In the genomic region with DNA sequence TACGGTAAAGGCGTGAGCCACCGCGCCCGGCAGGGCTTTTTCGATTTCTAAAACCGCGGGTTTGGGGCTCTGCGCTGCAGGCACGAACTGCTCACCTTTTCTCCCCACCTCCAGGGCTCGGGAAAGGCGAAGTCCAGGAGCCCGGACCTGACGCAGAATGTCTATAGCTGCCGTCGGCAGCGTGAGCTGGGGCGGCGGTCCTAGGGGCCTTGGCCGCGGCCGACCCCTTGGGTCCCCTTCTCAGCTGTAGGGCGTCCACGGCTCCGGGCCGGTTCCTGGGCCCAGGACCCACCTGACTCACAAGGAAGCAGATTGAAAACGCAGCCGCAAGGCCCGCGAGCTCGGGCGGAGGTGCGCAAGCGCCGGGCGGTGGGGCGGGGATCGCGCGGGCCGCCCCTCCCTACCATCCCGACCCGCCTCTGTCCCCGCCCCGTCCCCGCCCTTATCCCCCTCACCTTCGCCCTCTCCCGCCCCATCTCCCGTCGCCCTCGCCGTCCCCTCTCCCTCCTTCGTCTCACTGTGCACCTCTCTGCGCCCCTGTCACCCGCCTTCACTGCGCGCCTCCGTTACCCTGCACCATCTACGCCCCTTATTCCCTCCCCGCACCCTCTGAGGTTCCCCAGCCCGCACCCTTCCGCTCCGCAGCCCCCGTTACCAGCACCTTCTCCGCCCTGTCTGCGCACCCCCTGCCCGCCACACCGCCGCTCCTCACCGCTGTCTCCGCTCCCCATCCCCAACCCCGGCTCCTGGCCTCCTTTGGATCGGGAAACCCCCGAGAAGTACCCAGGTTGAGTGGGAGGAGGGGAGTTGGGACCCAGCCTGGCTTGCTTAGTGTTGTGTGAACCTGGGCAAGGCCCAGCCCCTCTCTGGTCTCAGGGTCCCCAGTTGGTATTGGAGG, we compare ENCODE assay signal across 1 cellular context.
A peak's percentile ranks its signal among the peaks of the same experiment; 100 is the strongest.
TF ChIP-seq lines count a peak whose summit lies in the region.

Gene HDHD3 (minus strand): TSS at position 353 of the 898 bp plus-strand sequence. CDS start 2,632 bp downstream, outside the sequence.

TF ChIP-seq in HepG2, 621 proteins besides CTCF, POLR2A, EP300 and RAD21 (continued from another document and continues in another):
- TF ChIP-seq TBX2 (CRISPR knock-in tag; IDR thresholded peaks at IDR 0.05; ENCODE audit: borderline replicate concordance) (peak; percentile 47), ZBTB25 (CRISPR knock-in tag; IDR thresholded peaks at IDR 0.05) (peak; percentile 43; the same call in 1 of the 2 replicates), ZNF34 (CRISPR knock-in tag; IDR thresholded peaks at IDR 0.05; ENCODE audit: borderline replicate concordance) (no peak), JUN (CRISPR knock-in tag; IDR thresholded peaks at IDR 0.05) (0 out of 2 replicates have a peak, but pooled peaks have one; percentile 32), SIN3A (IDR thresholded peaks at IDR 0.05; ENCODE audit: borderline replicate concordance, low read depth, low read length) (peak; percentile 64; the same call in 1 of the 2 replicates), ZNF24 (IDR thresholded peaks at IDR 0.05) (no peak), MAF1 (CRISPR knock-in tag; IDR thresholded peaks at IDR 0.05; ENCODE audit: borderline replicate concordance) (peak; percentile 57; the same call in 1 of the 2 replicates), ZNF160 (CRISPR knock-in tag; IDR thresholded peaks at IDR 0.05) (0 out of 2 replicates have a peak, but pooled peaks have one; percentile 26), TSC22D2 (CRISPR knock-in tag; IDR thresholded peaks at IDR 0.05; ENCODE audit: borderline replicate concordance) (peak; percentile 83; the same call in 1 of the 2 replicates), DMAP1 (CRISPR knock-in tag; IDR thresholded peaks at IDR 0.05) (peak; percentile 36; the same call in 1 of the 2 replicates), HIVEP1 (CRISPR knock-in tag; IDR thresholded peaks at IDR 0.05) (peak; percentile 47; the same call in 1 of the 2 replicates), STAG1 (CRISPR knock-in tag; IDR thresholded peaks at IDR 0.05) (0 out of 2 replicates have a peak, but pooled peaks have one; percentile 7), REXO4 (CRISPR knock-in tag; IDR thresholded peaks at IDR 0.05; ENCODE audit: borderline replicate concordance) (no peak), ZFP36 (IDR thresholded peaks at IDR 0.05; ENCODE audit: borderline replicate concordance, low read depth, low read length, partially characterized antibody) (no peak), TFAP4 (IDR thresholded peaks at IDR 0.05; ENCODE audit: borderline replicate concordance, low read depth) (peak; percentile 66; the same call in 1 of the 2 replicates), KLF13 (CRISPR knock-in tag; IDR thresholded peaks at IDR 0.05) (0 out of 2 replicates have a peak, but pooled peaks have one; percentile 50), GFI1 (CRISPR knock-in tag; IDR thresholded peaks at IDR 0.05; ENCODE audit: borderline replicate concordance) (peak; percentile 4; the same call in 1 of the 2 replicates), RFX3 (CRISPR knock-in tag; IDR thresholded peaks at IDR 0.05) (no peak), ZBTB44 (CRISPR knock-in tag; IDR thresholded peaks at IDR 0.05) (peak; percentile 24; the same call in 1 of the 2 replicates), ZFY (CRISPR knock-in tag; IDR thresholded peaks at IDR 0.05) (peak; percentile 88), ZNF75D (CRISPR knock-in tag; IDR thresholded peaks at IDR 0.05; ENCODE audit: borderline replicate concordance) (no peak), ZNF687 (CRISPR knock-in tag; IDR thresholded peaks at IDR 0.05) (peak; percentile 83), MXI1 (IDR thresholded peaks at IDR 0.05; ENCODE audit: borderline replicate concordance, low read depth, low read length) (no peak; the same call in 2 of the 3 replicates), SKI (IDR thresholded peaks at IDR 0.05; ENCODE audit: partially characterized antibody) (no peak), ZNF891 (CRISPR knock-in tag; IDR thresholded peaks at IDR 0.05) (peak; percentile 60; the same call in 1 of the 2 replicates), HMGA1 (CRISPR knock-in tag; conservative IDR thresholded peaks at IDR 0.05) (no peak), ZNF614 (CRISPR knock-in tag; IDR thresholded peaks at IDR 0.05; ENCODE audit: borderline replicate concordance) (0 out of 2 replicates have a peak, but pooled peaks have one; percentile 20), ZFP82 (CRISPR knock-in tag; IDR thresholded peaks at IDR 0.05; ENCODE audit: borderline replicate concordance) (0 out of 2 replicates have a peak, but pooled peaks have one; percentile 26)
- TF ChIP-seq, protein P1, sequence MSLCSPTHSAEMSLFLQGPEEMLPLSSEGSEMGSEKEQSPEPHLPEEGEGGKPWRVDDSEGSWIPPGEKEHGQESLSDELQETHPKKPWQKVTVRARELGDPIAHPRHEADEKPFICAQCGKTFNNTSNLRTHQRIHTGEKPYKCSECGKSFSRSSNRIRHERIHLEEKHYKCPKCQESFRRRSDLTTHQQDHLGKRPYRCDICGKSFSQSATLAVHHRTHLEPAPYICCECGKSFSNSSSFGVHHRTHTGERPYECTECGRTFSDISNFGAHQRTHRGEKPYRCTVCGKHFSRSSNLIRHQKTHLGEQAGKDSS (CRISPR knock-in tag; IDR thresholded peaks at IDR 0.05; ENCODE audit: borderline replicate concordance, low read depth) = peak; percentile 69; the same call in 1 of the 2 replicates
- TF ChIP-seq, protein P2, sequence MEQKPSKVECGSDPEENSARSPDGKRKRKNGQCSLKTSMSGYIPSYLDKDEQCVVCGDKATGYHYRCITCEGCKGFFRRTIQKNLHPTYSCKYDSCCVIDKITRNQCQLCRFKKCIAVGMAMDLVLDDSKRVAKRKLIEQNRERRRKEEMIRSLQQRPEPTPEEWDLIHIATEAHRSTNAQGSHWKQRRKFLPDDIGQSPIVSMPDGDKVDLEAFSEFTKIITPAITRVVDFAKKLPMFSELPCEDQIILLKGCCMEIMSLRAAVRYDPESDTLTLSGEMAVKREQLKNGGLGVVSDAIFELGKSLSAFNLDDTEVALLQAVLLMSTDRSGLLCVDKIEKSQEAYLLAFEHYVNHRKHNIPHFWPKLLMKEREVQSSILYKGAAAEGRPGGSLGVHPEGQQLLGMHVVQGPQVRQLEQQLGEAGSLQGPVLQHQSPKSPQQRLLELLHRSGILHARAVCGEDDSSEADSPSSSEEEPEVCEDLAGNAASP (CRISPR knock-in tag; IDR thresholded peaks at IDR 0.05; ENCODE audit: borderline replicate concordance) = peak; percentile 42; the same call in 1 of the 2 replicates
- TF ChIP-seq, protein P3, sequence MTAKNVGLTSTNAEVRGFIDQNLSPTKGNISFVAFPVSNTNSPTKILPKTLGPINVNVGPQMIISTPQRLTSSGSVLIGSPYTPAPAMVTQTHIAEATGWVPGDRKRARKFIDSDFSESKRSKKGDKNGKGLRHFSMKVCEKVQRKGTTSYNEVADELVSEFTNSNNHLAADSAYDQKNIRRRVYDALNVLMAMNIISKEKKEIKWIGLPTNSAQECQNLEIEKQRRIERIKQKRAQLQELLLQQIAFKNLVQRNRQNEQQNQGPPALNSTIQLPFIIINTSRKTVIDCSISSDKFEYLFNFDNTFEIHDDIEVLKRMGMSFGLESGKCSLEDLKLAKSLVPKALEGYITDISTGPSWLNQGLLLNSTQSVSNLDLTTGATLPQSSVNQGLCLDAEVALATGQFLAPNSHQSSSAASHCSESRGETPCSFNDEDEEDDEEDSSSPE (CRISPR knock-in tag; IDR thresholded peaks at IDR 0.05) = peak; percentile 28; the same call in 1 of the 2 replicates
- TF ChIP-seq, protein P4, sequence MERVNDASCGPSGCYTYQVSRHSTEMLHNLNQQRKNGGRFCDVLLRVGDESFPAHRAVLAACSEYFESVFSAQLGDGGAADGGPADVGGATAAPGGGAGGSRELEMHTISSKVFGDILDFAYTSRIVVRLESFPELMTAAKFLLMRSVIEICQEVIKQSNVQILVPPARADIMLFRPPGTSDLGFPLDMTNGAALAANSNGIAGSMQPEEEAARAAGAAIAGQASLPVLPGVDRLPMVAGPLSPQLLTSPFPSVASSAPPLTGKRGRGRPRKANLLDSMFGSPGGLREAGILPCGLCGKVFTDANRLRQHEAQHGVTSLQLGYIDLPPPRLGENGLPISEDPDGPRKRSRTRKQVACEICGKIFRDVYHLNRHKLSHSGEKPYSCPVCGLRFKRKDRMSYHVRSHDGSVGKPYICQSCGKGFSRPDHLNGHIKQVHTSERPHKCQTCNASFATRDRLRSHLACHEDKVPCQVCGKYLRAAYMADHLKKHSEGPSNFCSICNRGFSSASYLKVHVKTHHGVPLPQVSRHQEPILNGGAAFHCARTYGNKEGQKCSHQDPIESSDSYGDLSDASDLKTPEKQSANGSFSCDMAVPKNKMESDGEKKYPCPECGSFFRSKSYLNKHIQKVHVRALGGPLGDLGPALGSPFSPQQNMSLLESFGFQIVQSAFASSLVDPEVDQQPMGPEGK (CRISPR knock-in tag; IDR thresholded peaks at IDR 0.05) = peak; percentile 64; the same call in 1 of the 2 replicates
- TF ChIP-seq, protein P5, sequence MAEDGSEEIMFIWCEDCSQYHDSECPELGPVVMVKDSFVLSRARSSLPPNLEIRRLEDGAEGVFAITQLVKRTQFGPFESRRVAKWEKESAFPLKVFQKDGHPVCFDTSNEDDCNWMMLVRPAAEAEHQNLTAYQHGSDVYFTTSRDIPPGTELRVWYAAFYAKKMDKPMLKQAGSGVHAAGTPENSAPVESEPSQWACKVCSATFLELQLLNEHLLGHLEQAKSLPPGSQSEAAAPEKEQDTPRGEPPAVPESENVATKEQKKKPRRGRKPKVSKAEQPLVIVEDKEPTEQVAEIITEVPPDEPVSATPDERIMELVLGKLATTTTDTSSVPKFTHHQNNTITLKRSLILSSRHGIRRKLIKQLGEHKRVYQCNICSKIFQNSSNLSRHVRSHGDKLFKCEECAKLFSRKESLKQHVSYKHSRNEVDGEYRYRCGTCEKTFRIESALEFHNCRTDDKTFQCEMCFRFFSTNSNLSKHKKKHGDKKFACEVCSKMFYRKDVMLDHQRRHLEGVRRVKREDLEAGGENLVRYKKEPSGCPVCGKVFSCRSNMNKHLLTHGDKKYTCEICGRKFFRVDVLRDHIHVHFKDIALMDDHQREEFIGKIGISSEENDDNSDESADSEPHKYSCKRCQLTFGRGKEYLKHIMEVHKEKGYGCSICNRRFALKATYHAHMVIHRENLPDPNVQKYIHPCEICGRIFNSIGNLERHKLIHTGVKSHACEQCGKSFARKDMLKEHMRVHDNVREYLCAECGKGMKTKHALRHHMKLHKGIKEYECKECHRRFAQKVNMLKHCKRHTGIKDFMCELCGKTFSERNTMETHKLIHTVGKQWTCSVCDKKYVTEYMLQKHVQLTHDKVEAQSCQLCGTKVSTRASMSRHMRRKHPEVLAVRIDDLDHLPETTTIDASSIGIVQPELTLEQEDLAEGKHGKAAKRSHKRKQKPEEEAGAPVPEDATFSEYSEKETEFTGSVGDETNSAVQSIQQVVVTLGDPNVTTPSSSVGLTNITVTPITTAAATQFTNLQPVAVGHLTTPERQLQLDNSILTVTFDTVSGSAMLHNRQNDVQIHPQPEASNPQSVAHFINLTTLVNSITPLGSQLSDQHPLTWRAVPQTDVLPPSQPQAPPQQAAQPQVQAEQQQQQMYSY (CRISPR knock-in tag; IDR thresholded peaks at IDR 0.05) = peak; percentile 50; the same call in 1 of the 2 replicates
- TF ChIP-seq, protein P6, sequence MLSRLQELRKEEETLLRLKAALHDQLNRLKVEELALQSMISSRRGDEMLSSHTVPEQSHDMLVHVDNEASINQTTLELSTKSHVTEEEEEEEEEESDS (CRISPR knock-in tag; IDR thresholded peaks at IDR 0.05; ENCODE audit: borderline replicate concordance) = peak; percentile 38; the same call in 1 of the 2 replicates
